ENCODE assay signal across 8 cellular contexts in genomic region chr10:13298748-13299436, GRCh38. TPM values are rescaled to one million over a fixed set of nuclear protein-coding genes. Genes with fewer than 3 reads are reported as not detected.
A peak's percentile ranks its signal among the peaks of the same experiment; 100 is the strongest.
DNase-seq lines count a peak whose midpoint lies in the region; ATAC-seq and TF ChIP-seq lines count a peak whose summit lies in the region.

No MANE protein-coding gene starts in this region.

- H3F3A ChIP-seq in smooth muscle cell (ENCODE audit: low read depth), result no peaks in the 10 kb centered on the region

- peak overlapping the region; percentile 57 for H3K4me3 ChIP-seq in HEK293 (ENCODE audit: low read depth, low read length)
- peak overlapping the region; percentile 52; the same call in 1 of the 2 replicates for H3K4me3 ChIP-seq in iPS DF 6.9 (ENCODE audit: low read length)
- peak overlapping the region; percentile 82 for H3K4me3 ChIP-seq in smooth muscle cell

- WGBS in iPS DF 6.9 (ENCODE audit: insufficient coverage, insufficient read length), result no CpG with 5 or more reads among the region's 20 CpGs
- WGBS in smooth muscle cell (ENCODE audit: low lambda C conversion rate), result 63% methylated on average over 20 of the region's 20 CpGs

- peaks cover 4% of the 10 kb centered on the region for H3K36me3 Mint-ChIP-seq in activated B cell treated with CpG ODN at 0.5 μM for 24 hours (ENCODE audit: low read depth)

- H3K27me3 Mint-ChIP-seq in activated B cell treated with CpG ODN at 0.5 μM for 24 hours, result no peaks in the 10 kb centered on the region

- no peak for ATAC-seq in activated B cell treated with CpG ODN at 0.5 μM for 24 hours (ENCODE audit: low read depth)
- no peak for ATAC-seq in HG02610 (IDR thresholded peaks at IDR 0.05; ENCODE audit: unreplicated experiment)
- ATAC-seq in GM19328 (IDR thresholded peaks at IDR 0.05; ENCODE audit: unreplicated experiment), result no peak

- no peaks in the 10 kb centered on the region for H4K20me1 ChIP-seq in smooth muscle cell (ENCODE audit: low read depth)

- TF ChIP-seq CTCF in HEK293 (tag by site-specific recombination; IDR thresholded peaks at IDR 0.05) (no peak), activated B cell treated with CpG ODN at 0.5 μM for 24 hours (IDR thresholded peaks at IDR 0.05) (no peak), smooth muscle cell (IDR thresholded peaks at IDR 0.05; ENCODE audit: borderline replicate concordance, insufficient read depth, poor library complexity, severe bottlenecking) (no peak)

- peak overlapping the region; percentile 87 for H3K4me3 Mint-ChIP-seq in activated B cell treated with CpG ODN at 0.5 μM for 24 hours

- H3K27me3 ChIP-seq in iPS DF 6.9 (ENCODE audit: control insufficient read depth, insufficient read depth, low read length) (no peaks in the 10 kb centered on the region), smooth muscle cell (ENCODE audit: low read depth) (no peaks in the 10 kb centered on the region)

- H3K4me2 ChIP-seq in smooth muscle cell, result peak overlapping the region; percentile 97

- CTCF ChIA-PET in HEK293 (lab: Yijun Ruan, JAX), result interaction anchor here (0.7 kb wide), 1 partner anchor 115 kb away, joined by 6 read pairs; no protein-coding TSS in a partner anchor
- CTCF ChIA-PET in activated B cell treated with CpG ODN at 0.5 μM for 24 hours (lab: Charles Lee), result no interaction called here

- no peaks in the 10 kb centered on the region for H3K4me1 ChIP-seq in HEK293 (ENCODE audit: control insufficient read depth, insufficient read depth, low read length)
- no peaks in the 10 kb centered on the region for H3K4me1 ChIP-seq in iPS DF 6.9 (ENCODE audit: control insufficient read depth, insufficient read depth, low read length)
- H3K4me1 ChIP-seq in smooth muscle cell (ENCODE audit: low read depth), result peaks cover 9% of the 10 kb centered on the region

- POLR2A ChIA-PET in HEK293 (lab: Yijun Ruan, JAX) (interaction anchor here (0.6 to 1.6 kb wide), 4 partner anchors 10 to 138 kb away, joined by 3 to 6 read pairs (median 4); partner anchors contain the start of gene MCM10), activated B cell treated with CpG ODN at 0.5 μM for 24 hours (lab: Charles Lee) (interaction anchor here (0.5 to 4.7 kb wide), 6 partner anchors 10 to 201 kb away, joined by 3 to 68 read pairs (median 5); partner anchors contain the start of genes MCM10 and SEPHS1)

- H3K27ac Mint-ChIP-seq in activated B cell treated with CpG ODN at 0.5 μM for 24 hours, result peak overlapping the region; percentile 69

- peak overlapping the region; percentile 88 for H3K9ac ChIP-seq in smooth muscle cell (ENCODE audit: low read depth)

- H3K27ac ChIP-seq in HEK293 (ENCODE audit: extremely low read depth, low read depth, low read length), result peak overlapping the region; percentile 14; the same call in 1 of the 2 replicates
- H3K27ac ChIP-seq in iPS DF 6.9 (ENCODE audit: low read length), result no peak overlapping the region
- H3K27ac ChIP-seq in smooth muscle cell (ENCODE audit: low read depth), result peak overlapping the region; percentile 73

- H3K36me3 ChIP-seq in HEK293 (ENCODE audit: control insufficient read depth in 2 of 2, insufficient read depth in 1 of 2, low read length in 2 of 2) (peaks cover 0 to 7% of the 10 kb centered on the region in 2 experiments; a peak in 2 of 3 replicates), iPS DF 6.9 (ENCODE audit: control insufficient read depth, insufficient read depth, low read length) (no peaks in the 10 kb centered on the region), smooth muscle cell (ENCODE audit: low read depth) (no peaks in the 10 kb centered on the region)

- peak overlapping the region; percentile 95 for H2AFZ ChIP-seq in smooth muscle cell (ENCODE audit: low read depth)

- H3K9me3 ChIP-seq in HEK293 (ENCODE audit: control insufficient read depth, insufficient read depth, low read depth, low read length) (no peaks in the 10 kb centered on the region), iPS DF 6.9 (ENCODE audit: control insufficient read depth, insufficient read depth, low read length) (no peaks in the 10 kb centered on the region), smooth muscle cell (replicated peaks; ENCODE audit: low read depth) (no peaks in the 10 kb centered on the region)

- intact Hi-C loops in activated B cell treated with CpG ODN at 0.5 μM for 24 hours (cut with micrococcal nuclease), result loop anchor here (5.0 kb wide), 1 partner anchor 952 kb away; the partner anchor contains the start of gene CAMK1D

- DNase-seq in activated B cell treated with CpG ODN at 0.5 μM for 24 hours (no peak), iPS DF 6.9 (ENCODE audit: low read depth, low spot score) (no peak), smooth muscle cell (lab: John Stamatoyannopoulos, UW; ENCODE audit: unreplicated experiment) (no peak), NK-92 (lab: John Stamatoyannopoulos, UW; ENCODE audit: unreplicated experiment) (no peak), HUDEP-2 (lab: John Stamatoyannopoulos, UW; ENCODE audit: unreplicated experiment in 76 of 76) (no peak)

- H3K4me1 Mint-ChIP-seq in activated B cell treated with CpG ODN at 0.5 μM for 24 hours, result peaks cover 27% of the 10 kb centered on the region

- no peaks in the 10 kb centered on the region for H3K79me2 ChIP-seq in smooth muscle cell (ENCODE audit: low read depth)

- H3K9me3 Mint-ChIP-seq in activated B cell treated with CpG ODN at 0.5 μM for 24 hours, result no peaks in the 10 kb centered on the region

TF ChIP-seq in HEK293, 187 proteins besides CTCF, POLR2A, EP300 and RAD21:
- no peak for TF ChIP-seq IKZF3 (tag by site-specific recombination; IDR thresholded peaks at IDR 0.05)
- TF ChIP-seq ZNF600 (tag by site-specific recombination; IDR thresholded peaks at IDR 0.05), result peak; percentile 72; the same call in 1 of the 2 replicates
- peak; percentile 94 for TF ChIP-seq PRDM10 (tag by site-specific recombination; IDR thresholded peaks at IDR 0.05)
- no peak for TF ChIP-seq ZNF133 (tag by site-specific recombination; IDR thresholded peaks at IDR 0.05)
- TF ChIP-seq REPIN1 (tag by site-specific recombination; IDR thresholded peaks at IDR 0.05; ENCODE audit: low read depth), result peak; percentile 99
- no peak for TF ChIP-seq ZNF366 (tag by site-specific recombination; conservative IDR thresholded peaks at IDR 0.05)
- peak; percentile 63; the same call in 1 of the 2 replicates for TF ChIP-seq PRDM1 (tag by site-specific recombination; IDR thresholded peaks at IDR 0.05)

RNA-seq across cellular contexts. Expression of gene PHYH, which starts 1.0 kb away (rescaled TPM):
- 10.4 and 10.8 TPM in 2 replicates for total RNA-seq in activated B cell treated with CpG ODN at 0.5 μM for 24 hours
- 14.4 and 17.3 TPM in 2 replicates for total RNA-seq in smooth muscle cell
- 27.5 and 33.1 TPM in 2 replicates for polyA plus RNA-seq in smooth muscle cell

RNA-seq across cellular contexts. Expression of gene SEPHS1, which starts 49.2 kb away (rescaled TPM):
- 36.7 and 38.0 TPM in 2 replicates for total RNA-seq in activated B cell treated with CpG ODN at 0.5 μM for 24 hours
- 24.1 and 29.5 TPM in 2 replicates for total RNA-seq in smooth muscle cell
- 36.5 and 48.3 TPM in 2 replicates for polyA plus RNA-seq in smooth muscle cell
